ENCODE assay signal across 9 cellular contexts in genomic region chr21:42655797-42656770, GRCh38. TPM values are rescaled to one million over a fixed set of nuclear protein-coding genes. Genes with fewer than 3 reads are reported as not detected.
A peak's percentile ranks its signal among the peaks of the same experiment; 100 is the strongest.
DNase-seq lines count a peak whose midpoint lies in the region; ATAC-seq and TF ChIP-seq lines count a peak whose summit lies in the region.
"Had no signal": no experiment of that assay in that cellular context is flagged by ENCODE, and none has a peak within 500 bp of the region (broad histone marks: within the 10 kb centered on the region; RNA-seq: fewer than 3 reads in every experiment).

No MANE protein-coding gene starts in this region.

- H3K27me3 ChIP-seq in left ventricle myocardium inferior (ENCODE audit: low read depth), result peaks cover 76% of the 10 kb centered on the region

- H3K4me1 Mint-ChIP-seq in T-cell, result peaks cover 24 to 33% (median 32%) of the 10 kb centered on the region in 3 donors
- peaks cover 19% of the 10 kb centered on the region for H3K4me1 Mint-ChIP-seq in memory B cell

- H3K27me3 Mint-ChIP-seq in T-cell (peaks cover 0 to 17% of the 10 kb centered on the region in 2 donors), memory B cell (peaks cover 34% of the 10 kb centered on the region)

- no peaks in the 10 kb centered on the region for H3K9me3 Mint-ChIP-seq in T-cell
- H3K9me3 Mint-ChIP-seq in memory B cell, result no peaks in the 10 kb centered on the region

- H3K36me3 Mint-ChIP-seq in T-cell, result no peaks in the 10 kb centered on the region
- H3K36me3 Mint-ChIP-seq in memory B cell, result no peaks in the 10 kb centered on the region

- peaks cover 38% of the 10 kb centered on the region for H3K4me1 ChIP-seq in left ventricle myocardium inferior

- H3K4me3 ChIP-seq in left ventricle myocardium inferior, result peak overlapping the region; percentile 23

- POLR2A ChIA-PET in T-cell (lab: Charles Lee), result interaction anchor here in 1 of 2 donors (0.6 kb wide), 1 partner anchor 25 kb away, joined by 3 read pairs; no protein-coding TSS in a partner anchor

- no peak overlapping the region for H3K27ac ChIP-seq in left ventricle myocardium inferior (replicated peaks)

- no peaks in the 10 kb centered on the region for H3K9me3 ChIP-seq in left ventricle myocardium inferior (replicated peaks)
- H3K9me3 ChIP-seq: HAP-1 had no signal

- no peak for TF ChIP-seq CTCF in left ventricle myocardium inferior (IDR thresholded peaks at IDR 0.05; ENCODE audit: borderline replicate concordance)

- intact Hi-C loops in left ventricle myocardium inferior (cut with micrococcal nuclease) (no loop called here), left cardiac atrium (cut with DNase I) (no loop called here)

- ATAC-seq in left cardiac atrium (no peak), T-cell (replicated peaks in 1 of 4) (no peak), memory B cell (ENCODE audit: low read depth) (no peak), HG02588 (IDR thresholded peaks at IDR 0.05; ENCODE audit: unreplicated experiment) (no peak), HG03097 (IDR thresholded peaks at IDR 0.05; ENCODE audit: low FRiP score, unreplicated experiment) (no peak)

- H3K4me3 Mint-ChIP-seq in T-cell (peak overlapping the region in 2 of 3 donors; percentile 25 to 87), memory B cell (peak overlapping the region; percentile 4)

- CTCF ChIA-PET in T-cell (lab: Charles Lee), result no interaction called here

- H3K27ac Mint-ChIP-seq in T-cell (peak overlapping the region; percentile 44 to 65), memory B cell (no peak overlapping the region)

- DNase-seq in left ventricle myocardium inferior (no peak), left cardiac atrium (no peak), T-cell (no peak), memory B cell (ENCODE audit: low spot score in 2 of 2) (no peak), hepatic stellate cell (ENCODE audit: low spot score) (no peak)
- no peak for DNase-seq in NK-92 treated with Interleukin-12 subunit alpha and Interleukin-12 subunit beta, amount 100 ng/mL, for 24 hours (lab: John Stamatoyannopoulos, UW)

- H3K36me3 ChIP-seq in left ventricle myocardium inferior, result no peaks in the 10 kb centered on the region
- H3K36me3 ChIP-seq: HAP-1 had no signal

RNA-seq across cellular contexts. Expression of gene PDE9A, which starts 2.7 kb away (rescaled TPM):
- total RNA-seq in left ventricle myocardium inferior (3.2 TPM), left cardiac atrium (1 to 10 TPM; 3.0 to 6.0 TPM), T-cell (10 to 100 TPM; 11.5 to 18.3 (median 16.1) TPM)
